ENCODE assay signal across 10 cellular contexts in the genomic region with DNA sequence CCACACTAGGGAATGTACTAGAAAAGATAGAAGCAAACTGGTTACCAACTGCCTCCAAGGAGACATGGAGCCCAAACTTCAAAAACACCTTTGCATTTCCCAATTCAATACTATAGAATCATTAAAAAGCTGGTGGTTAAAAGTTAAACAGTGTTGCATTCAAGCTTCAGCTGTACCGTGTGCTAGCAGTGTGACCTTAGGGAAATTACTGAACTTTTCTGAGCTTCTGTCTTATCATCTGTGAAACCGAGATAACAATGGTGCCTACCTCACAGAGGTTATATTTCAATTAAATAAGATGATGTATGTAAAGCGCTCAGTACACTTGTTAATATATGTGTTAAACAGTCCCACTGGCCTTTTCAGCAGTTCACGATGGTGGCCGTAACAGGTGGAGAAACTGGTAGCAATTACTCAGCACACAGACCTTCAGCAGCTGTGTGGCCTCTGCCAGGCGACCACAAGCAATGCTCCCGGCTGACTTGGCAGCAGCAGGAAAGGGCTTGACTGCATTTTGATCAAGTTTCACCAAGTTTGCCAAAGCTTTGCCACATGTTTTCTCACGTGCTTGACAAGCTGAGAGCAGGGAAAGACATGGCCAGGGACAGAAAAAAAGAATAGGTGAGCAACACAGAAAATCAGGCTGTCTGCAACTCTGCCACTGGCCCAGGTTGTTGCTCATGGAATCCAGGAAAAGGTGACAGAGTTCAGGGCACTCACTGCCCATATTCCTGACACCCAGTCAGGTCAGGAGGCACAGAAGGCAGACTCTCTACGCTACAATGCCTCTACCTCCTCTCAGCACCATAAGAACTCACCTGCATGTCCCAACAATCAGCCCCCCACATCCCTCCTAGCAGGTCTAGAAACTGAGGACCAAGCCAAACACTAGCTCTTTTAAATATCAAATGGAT.
DNase-seq lines count a peak whose midpoint lies in the region; ATAC-seq and TF ChIP-seq lines count a peak whose summit lies in the region.
"Had no signal": no experiment of that assay in that cellular context is flagged by ENCODE, and none has a peak within 500 bp of the region (broad histone marks: within the 10 kb centered on the region; RNA-seq: fewer than 3 reads in every experiment).

No MANE protein-coding gene starts in this region.

- peak overlapping the region; percentile 56 for H2BK120ac ChIP-seq in H9 (ENCODE audit: low read depth, low read length, poor library complexity, severe bottlenecking)

- no peak overlapping the region for H4K5ac ChIP-seq in H9 (ENCODE audit: insufficient read length, low read depth, low read length)

- no peak overlapping the region for H2BK20ac ChIP-seq in H9 (ENCODE audit: low read depth, low read length, poor library complexity, severe bottlenecking)

- TF ChIP-seq CTCF in H9 (conservative IDR thresholded peaks at IDR 0.05) (no peak), hepatocyte (IDR thresholded peaks at IDR 0.05; ENCODE audit: poor library complexity) (no peak), osteoblast (IDR thresholded peaks at IDR 0.05; ENCODE audit: extremely low read depth, low read depth, low read length) (no peak)

- peaks cover 6% of the 10 kb centered on the region for H3K27me3 Mint-ChIP-seq in H9 (ENCODE audit: low read depth)

- H3K23ac ChIP-seq in H9 (ENCODE audit: insufficient read length, low read depth, low read length) = no peak overlapping the region

- H3K4me3 ChIP-seq in MG63 = no peak overlapping the region
- no peak overlapping the region for H3K4me3 ChIP-seq in hepatocyte
- H3K4me3 ChIP-seq in osteoblast (ENCODE audit: insufficient read depth, low read length) = no peak overlapping the region

- no peak overlapping the region for H4K8ac ChIP-seq in H9 (replicated peaks; ENCODE audit: insufficient read length, low read depth, low read length)

- H3K4me1 Mint-ChIP-seq in H9 = peaks cover 16 to 26% of the 10 kb centered on the region in 2 experiments
- H3K4me1 Mint-ChIP-seq: T-cell had no signal

- WGBS in H9 (ENCODE audit: extremely low coverage, insufficient read length, low lambda C conversion rate) = no CpG with 5 or more reads among the region's 9 CpGs
- WGBS in hepatocyte (ENCODE audit: low lambda C conversion rate, missing lambda C conversion rate) = 73% methylated on average over 9 of the region's 9 CpGs

- H2BK15ac ChIP-seq in H9 (ENCODE audit: low read depth, low read length) = no peak overlapping the region

- no peak overlapping the region for H2AK5ac ChIP-seq in H9 (ENCODE audit: insufficient read length, low read length)

- H3K9ac ChIP-seq in H9 (ENCODE audit: extremely low read depth, insufficient read length, low read length) = no peak overlapping the region

- no peak overlapping the region for H2BK5ac ChIP-seq in H9 (ENCODE audit: insufficient read length, low read length)

- H3K23me2 ChIP-seq in H9 (ENCODE audit: insufficient read length, low read depth, low read length, poor library complexity, severe bottlenecking) = no peaks in the 10 kb centered on the region

- H3K36me3 ChIP-seq in MG63 = no peaks in the 10 kb centered on the region
- no peaks in the 10 kb centered on the region for H3K36me3 ChIP-seq in hepatocyte (replicated peaks; ENCODE audit: insufficient read depth, low read depth)
- H3K36me3 ChIP-seq in osteoblast (ENCODE audit: insufficient read depth, low read length) = no peaks in the 10 kb centered on the region

- no peak overlapping the region for H3K56ac ChIP-seq in H9 (ENCODE audit: insufficient read length, low read depth, low read length)

- no peaks in the 10 kb centered on the region for H3K9me3 ChIP-seq in H9 (ENCODE audit: control insufficient read depth, low read depth, low read length)
- no peaks in the 10 kb centered on the region for H3K9me3 ChIP-seq in MG63
- H3K9me3 ChIP-seq in hepatocyte (ENCODE audit: low read depth) = no peaks in the 10 kb centered on the region
- H3K9me3 ChIP-seq in osteoblast (ENCODE audit: low read depth, low read length) = no peaks in the 10 kb centered on the region

- H2BK12ac ChIP-seq in H9 (ENCODE audit: insufficient read length, low read depth, low read length) = no peak overlapping the region

- H3K79me2 ChIP-seq in H9 (ENCODE audit: insufficient read depth, low read length) = no peaks in the 10 kb centered on the region
- H3K79me2 ChIP-seq in hepatocyte = peaks cover 19% of the 10 kb centered on the region
- H3K79me2 ChIP-seq in osteoblast (ENCODE audit: insufficient read depth, low read length) = no peaks in the 10 kb centered on the region

- H3K9me3 Mint-ChIP-seq in H9 = peaks cover 16 to 19% of the 10 kb centered on the region in 2 experiments

- H3K4me2 ChIP-seq in H9 (ENCODE audit: insufficient read depth, insufficient read length, low read length) = no peak overlapping the region
- H3K4me2 ChIP-seq in hepatocyte = no peak overlapping the region
- H3K4me2 ChIP-seq in osteoblast (ENCODE audit: insufficient read depth, low read length) = no peak overlapping the region

- H2AFZ ChIP-seq in H9 (ENCODE audit: low read length) (peak overlapping the region; percentile 11), hepatocyte (no peak overlapping the region), osteoblast (ENCODE audit: low read length) (no peak overlapping the region)

- H3K27me3 ChIP-seq in H9 (ENCODE audit: insufficient read depth, low read length) = no peaks in the 10 kb centered on the region; the same call in 1 of the 2 replicates
- no peaks in the 10 kb centered on the region for H3K27me3 ChIP-seq in MG63
- no peaks in the 10 kb centered on the region for H3K27me3 ChIP-seq in hepatocyte
- H3K27me3 ChIP-seq in osteoblast (ENCODE audit: insufficient read depth, low read length) = no peaks in the 10 kb centered on the region

- no peak overlapping the region for H3T11ph ChIP-seq in H9 (ENCODE audit: low read length)

- H3K27ac Mint-ChIP-seq in H9 = no peak overlapping the region
- H3K27ac Mint-ChIP-seq: T-cell had no signal

- no peak overlapping the region for H3K4ac ChIP-seq in H9 (ENCODE audit: low read depth, low read length)

- no peaks in the 10 kb centered on the region for H4K20me1 ChIP-seq in H9 (ENCODE audit: control insufficient read depth, insufficient read depth, insufficient read length)
- no peaks in the 10 kb centered on the region for H4K20me1 ChIP-seq in hepatocyte (ENCODE audit: insufficient read depth, poor library complexity, severe bottlenecking)
- no peaks in the 10 kb centered on the region for H4K20me1 ChIP-seq in osteoblast (ENCODE audit: insufficient read depth, low read length)

- peak; percentile 83 for ATAC-seq in GM18498 (IDR thresholded peaks at IDR 0.05; ENCODE audit: unreplicated experiment)
- ATAC-seq: T-cell had no signal

- no peaks in the 10 kb centered on the region for H3K9me2 ChIP-seq in hepatocyte (replicated peaks; ENCODE audit: insufficient read depth)

- H3K4me3 Mint-ChIP-seq in H9 = no peak overlapping the region
- H3K4me3 Mint-ChIP-seq: T-cell had no signal

- H3K14ac ChIP-seq in H9 (ENCODE audit: insufficient read depth, low read length) = no peak overlapping the region

- H3K36me3 Mint-ChIP-seq in H9 (ENCODE audit: insufficient read depth in 1 of 3, low read depth in 3 of 3) = peaks cover 10 to 18% (median 12%) of the 10 kb centered on the region in 3 experiments; a peak in 6 of 7 replicates
- H3K36me3 Mint-ChIP-seq: T-cell had no signal

- DNase-seq in H9 (no peak), MG63 (peak; percentile 12), hepatocyte (ENCODE audit: low spot score) (no peak), middle frontal gyrus (ENCODE audit: extremely low spot score, low spot score) (no peak), osteoblast (ENCODE audit: insufficient read length, low spot score, missing footprints) (no peak), NCI-H446 treated with DMSO at 0.1 percent for 48 hours (lab: John Stamatoyannopoulos, UW) (no peak), putamen (ENCODE audit: low spot score) (no peak)
- DNase-seq: NCI-H2081, T-cell had no signal

- no peaks in the 10 kb centered on the region for H3K79me1 ChIP-seq in H9 (ENCODE audit: insufficient read depth, low read depth, low read length, poor library complexity, severe bottlenecking)

- peaks cover 3% of the 10 kb centered on the region; the same call in 1 of the 2 replicates for H3K4me1 ChIP-seq in H9 (ENCODE audit: insufficient read depth, low read length)
- peaks cover 13% of the 10 kb centered on the region for H3K4me1 ChIP-seq in hepatocyte (ENCODE audit: insufficient read depth)
- H3K4me1 ChIP-seq in osteoblast (ENCODE audit: insufficient read depth, low read length) = no peaks in the 10 kb centered on the region

- no peak overlapping the region for H4K91ac ChIP-seq in H9 (ENCODE audit: insufficient read length, low read depth, low read length)

- no peak overlapping the region for H3K18ac ChIP-seq in H9 (ENCODE audit: insufficient read length, low read depth, low read length)

- no peak overlapping the region for H3K27ac ChIP-seq in H9 (ENCODE audit: insufficient read length, low read depth, low read length)
- peak overlapping the region; percentile 8 for H3K27ac ChIP-seq in hepatocyte
- no peak overlapping the region for H3K27ac ChIP-seq in osteoblast (ENCODE audit: low read depth, low read length)
